In genomic region chr1:227563319-227564201, GRCh38 we compare ENCODE assay signal across 8 cellular contexts. TPM values are rescaled to one million over a fixed set of nuclear protein-coding genes. Genes with fewer than 3 reads are reported as not detected.
A peak's percentile ranks its signal among the peaks of the same experiment; 100 is the strongest.
DNase-seq lines count a peak whose midpoint lies in the region; ATAC-seq and TF ChIP-seq lines count a peak whose summit lies in the region.

Gene ZNF678, plus strand, starts transcription at chr1:227563556. Its CDS starts 87,436 bp downstream, at chr1:227650992.

- H3K4me1 ChIP-seq in left lung: peaks cover 5 to 11% of the 10 kb centered on the region in 2 donors

- intact Hi-C loops in left lung (cut with DNase I): no loop called here

- H3K4me3 ChIP-seq in left lung: peak within 1 kb of the TSS; percentile 54 to 65

- H3K27ac ChIP-seq in C4-2B (peak within 1 kb of the TSS; percentile 70), left lung (peak within 1 kb of the TSS; percentile 85 to 90)

- peaks cover 0 to 2% of the 10 kb centered on the region in 2 donors for H3K9me3 ChIP-seq in left lung

- no peak for TF ChIP-seq CTCF in C4-2B (conservative IDR thresholded peaks at IDR 0.05)
- TF ChIP-seq CTCF in left lung (IDR thresholded peaks at IDR 0.05): no peak

- DNase-seq in NCI-H748 (lab: John Stamatoyannopoulos, UW; ENCODE audit: unreplicated experiment) (peak; percentile 92), dermis blood vessel endothelial cell (peak; percentile 98), left lung (peak; percentile 91 to 95)
- DNase-seq in activated CD4-positive, alpha-beta T cell treated with anti-CD3 and anti-CD28 coated beads, Interleukin-2, amount 50 U/mL, for 24 hours (ENCODE audit: low read depth in 1 of 2, low spot score in 1 of 2): peak; percentile 74 to 88
- peak; percentile 82 for DNase-seq in stimulated activated CD4-positive, alpha-beta T cell treated with anti-CD3 and anti-CD28 coated beads, Interleukin-2, amount 100 ng/mL, for 4 hours (ENCODE audit: low read depth)

- H3K36me3 ChIP-seq in left lung: no peaks in the 10 kb centered on the region

- ATAC-seq in GM19395 (IDR thresholded peaks at IDR 0.05; ENCODE audit: unreplicated experiment): peak; percentile 98
- ATAC-seq in HG03558 (IDR thresholded peaks at IDR 0.05; ENCODE audit: extremely low read depth, unreplicated experiment): peak; percentile 81
- peak; percentile 97 for ATAC-seq in left lung

- peaks cover 14 to 39% of the 10 kb centered on the region in 2 donors for H3K27me3 ChIP-seq in left lung

RNA-seq across cellular contexts. Expression of gene ZNF678, which starts in this region (rescaled TPM):
- total RNA-seq in dermis blood vessel endothelial cell: 11.7 and 21.4 TPM in 2 replicates
- total RNA-seq in left lung: 1 to 10 TPM; 7.3 to 8.4 TPM

Comparison
In these comparisons a context has a peak if more than half of its experiments do, and no peak if none do; other contexts are left out.
1. Peak in every context shown above with its lines: DNase-seq, ATAC-seq, H3K4me3 ChIP-seq and H3K27ac ChIP-seq.